In genomic region chr2:1717129-1717528, GRCh38 we compare ENCODE assay signal across 1 cellular context.
TF ChIP-seq lines count a peak whose summit lies in the region.

No MANE protein-coding gene starts in this region.

TF ChIP-seq in HepG2, 621 proteins besides CTCF, POLR2A, EP300 and RAD21 (continued from another document):
- TF ChIP-seq ZNF10 (CRISPR knock-in tag; IDR thresholded peaks at IDR 0.05; ENCODE audit: borderline replicate concordance, low read depth) (no peak), NFIC (IDR thresholded peaks at IDR 0.05; ENCODE audit: low read length) (no peak), REPIN1 (CRISPR knock-in tag; IDR thresholded peaks at IDR 0.05; ENCODE audit: borderline replicate concordance, low read depth) (no peak), MAFK (conservative IDR thresholded peaks at IDR 0.05 in 1 of 2, IDR thresholded peaks at IDR 0.05 in 1 of 2; ENCODE audit: low read length in 2 of 2) (no peak), YEATS4 (CRISPR knock-in tag; IDR thresholded peaks at IDR 0.05; ENCODE audit: borderline replicate concordance) (no peak), DMAP1 (CRISPR knock-in tag; IDR thresholded peaks at IDR 0.05) (no peak)
- TF ChIP-seq, protein P1, sequence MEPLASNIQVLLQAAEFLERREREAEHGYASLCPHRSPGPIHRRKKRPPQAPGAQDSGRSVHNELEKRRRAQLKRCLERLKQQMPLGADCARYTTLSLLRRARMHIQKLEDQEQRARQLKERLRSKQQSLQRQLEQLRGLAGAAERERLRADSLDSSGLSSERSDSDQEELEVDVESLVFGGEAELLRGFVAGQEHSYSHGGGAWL (CRISPR knock-in tag; IDR thresholded peaks at IDR 0.05): no peak
- TF ChIP-seq, protein P2, sequence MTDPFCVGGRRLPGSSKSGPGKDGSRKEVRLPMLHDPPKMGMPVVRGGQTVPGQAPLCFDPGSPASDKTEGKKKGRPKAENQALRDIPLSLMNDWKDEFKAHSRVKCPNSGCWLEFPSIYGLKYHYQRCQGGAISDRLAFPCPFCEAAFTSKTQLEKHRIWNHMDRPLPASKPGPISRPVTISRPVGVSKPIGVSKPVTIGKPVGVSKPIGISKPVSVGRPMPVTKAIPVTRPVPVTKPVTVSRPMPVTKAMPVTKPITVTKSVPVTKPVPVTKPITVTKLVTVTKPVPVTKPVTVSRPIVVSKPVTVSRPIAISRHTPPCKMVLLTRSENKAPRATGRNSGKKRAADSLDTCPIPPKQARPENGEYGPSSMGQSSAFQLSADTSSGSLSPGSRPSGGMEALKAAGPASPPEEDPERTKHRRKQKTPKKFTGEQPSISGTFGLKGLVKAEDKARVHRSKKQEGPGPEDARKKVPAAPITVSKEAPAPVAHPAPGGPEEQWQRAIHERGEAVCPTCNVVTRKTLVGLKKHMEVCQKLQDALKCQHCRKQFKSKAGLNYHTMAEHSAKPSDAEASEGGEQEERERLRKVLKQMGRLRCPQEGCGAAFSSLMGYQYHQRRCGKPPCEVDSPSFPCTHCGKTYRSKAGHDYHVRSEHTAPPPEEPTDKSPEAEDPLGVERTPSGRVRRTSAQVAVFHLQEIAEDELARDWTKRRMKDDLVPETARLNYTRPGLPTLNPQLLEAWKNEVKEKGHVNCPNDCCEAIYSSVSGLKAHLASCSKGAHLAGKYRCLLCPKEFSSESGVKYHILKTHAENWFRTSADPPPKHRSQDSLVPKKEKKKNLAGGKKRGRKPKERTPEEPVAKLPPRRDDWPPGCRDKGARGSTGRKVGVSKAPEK (CRISPR knock-in tag; IDR thresholded peaks at IDR 0.05; ENCODE audit: borderline replicate concordance): no peak
